28 cellular contexts compared by ENCODE assay signal in the genomic region with DNA sequence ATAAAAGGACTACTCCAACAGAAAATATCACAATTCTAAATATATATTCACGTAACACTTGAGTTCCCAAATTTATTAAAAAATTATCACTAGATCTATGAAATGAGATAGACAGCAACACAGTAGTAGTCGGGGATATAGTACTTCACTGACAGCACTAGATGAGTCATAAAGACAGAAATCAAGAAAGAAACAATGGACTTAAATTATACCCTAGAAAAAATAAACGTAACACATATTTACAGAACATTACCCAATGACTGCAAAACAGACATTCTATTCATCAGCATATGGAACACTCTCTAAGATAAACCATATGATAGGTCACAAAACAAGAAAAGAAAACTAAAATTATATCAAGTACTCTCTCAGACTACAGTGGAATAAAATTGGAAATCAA.
DNase-seq lines count a peak whose midpoint lies in the region; ATAC-seq and TF ChIP-seq lines count a peak whose summit lies in the region.
"Had no signal": no experiment of that assay in that cellular context is flagged by ENCODE, and none has a peak within 500 bp of the region (broad histone marks: within the 10 kb centered on the region; RNA-seq: fewer than 3 reads in every experiment).

No MANE protein-coding gene starts in this region.

- no peak overlapping the region for H2AK5ac ChIP-seq in mesendoderm (ENCODE audit: low read length)

- no peak for TF ChIP-seq CTCF in Calu3 (IDR thresholded peaks at IDR 0.05; ENCODE audit: unreplicated experiment)
- no peak for TF ChIP-seq CTCF in cardiac fibroblast (IDR thresholded peaks at IDR 0.05; ENCODE audit: low read depth, low read length)
- TF ChIP-seq CTCF in foreskin fibroblast (IDR thresholded peaks at IDR 0.05; ENCODE audit: low read depth, low read length): no peak

- H3K4me2 ChIP-seq in mesendoderm (ENCODE audit: low read length): no peak overlapping the region

- H3K23ac ChIP-seq in mesendoderm (ENCODE audit: low read length): no peak overlapping the region

- no peak overlapping the region for H3K18ac ChIP-seq in mesendoderm (ENCODE audit: low read length)

- H4K5ac ChIP-seq in mesendoderm (ENCODE audit: low read length): no peak overlapping the region

- DNase-seq in Calu3 (no peak), OCI-M1 (lab: John Stamatoyannopoulos, UW) (peak; percentile 54), cardiac fibroblast (ENCODE audit: low read depth in 2 of 2) (peak; percentile 11 to 51), foreskin fibroblast (peak; percentile 23 to 66), EL (no peak), mesendoderm (no peak)
- DNase-seq: activated CD4-positive, alpha-beta T cell treated with anti-CD3 and anti-CD28 coated beads for 48 hours; activated CD8-positive, alpha-beta memory T cell treated with anti-CD3 and anti-CD28 coated beads for 24 hours; activated gamma-delta T cell treated with Interleukin-2 at 50 U/mL for 16 hours; body of pancreas; colonic mucosa; DMS79; effector memory CD4-positive, alpha-beta T cell; H9; IMR-90; kidney; natural killer cell; NCI-H1048; NCI-H1694; NCI-H2171; NCI-H510A treated with DMSO at 0.1 percent for 48 hours; RPMI8226; small intestine; stimulated activated CD4-positive, alpha-beta T cell treated with anti-CD3 and anti-CD28 coated beads, Interleukin-1b, Interleukin-23, amount 100 ng/mL, for 48 hours; T-helper 2 cell had no signal

- no peaks in the 10 kb centered on the region for H3K36me3 Mint-ChIP-seq in Calu3 (ENCODE audit: insufficient read depth, unreplicated experiment)
- H3K36me3 Mint-ChIP-seq: natural killer cell had no signal

- CTCF ChIA-PET in Calu3 (lab: Charles Lee): interaction anchor here (0.5 kb wide), 1 partner anchor 457 kb away, joined by 4 read pairs; no protein-coding TSS in a partner anchor

- no peaks in the 10 kb centered on the region for H3K27me3 Mint-ChIP-seq in Calu3 (ENCODE audit: unreplicated experiment)

- H3K4me1 ChIP-seq in mesendoderm (ENCODE audit: control insufficient read depth, low read depth, low read length): no peaks in the 10 kb centered on the region
- H3K4me1 ChIP-seq: body of pancreas, colonic mucosa had no signal

- no peak overlapping the region for H3K56ac ChIP-seq in mesendoderm (ENCODE audit: low read length)

- H3K4me1 Mint-ChIP-seq in Calu3 (ENCODE audit: low read depth, unreplicated experiment): peaks cover 33% of the 10 kb centered on the region
- H3K4me1 Mint-ChIP-seq: natural killer cell had no signal

- H3K36me3 ChIP-seq in mesendoderm (ENCODE audit: control insufficient read depth, insufficient read depth, low read length): no peaks in the 10 kb centered on the region
- H3K36me3 ChIP-seq: colonic mucosa, tibial nerve had no signal

- no TSS peak for BruUV-seq in Calu3 (replicated peaks; lab: Mats Ljungman, UMichigan)

- WGBS in mesendoderm (ENCODE audit: extremely low coverage, insufficient coverage, low lambda C conversion rate): 100% methylated on average over 1 of the region's 3 CpGs

- H3K79me2 ChIP-seq in mesendoderm (ENCODE audit: control insufficient read depth, insufficient read depth, low read length): no peaks in the 10 kb centered on the region

- H2BK5ac ChIP-seq in mesendoderm (ENCODE audit: low read length): no peak overlapping the region

- H3K27ac ChIP-seq in mesendoderm (ENCODE audit: low read depth, low read length): no peak overlapping the region
- H3K27ac ChIP-seq: body of pancreas, colonic mucosa, VCaP had no signal

- H2BK15ac ChIP-seq in mesendoderm (replicated peaks; ENCODE audit: low read depth): no peak overlapping the region

- H4K8ac ChIP-seq in mesendoderm (ENCODE audit: low read depth, low read length): no peak overlapping the region

- peak overlapping the region; percentile 63 for H3K27ac Mint-ChIP-seq in Calu3 (ENCODE audit: unreplicated experiment)
- H3K27ac Mint-ChIP-seq: H9, natural killer cell had no signal

- H3K4me3 ChIP-seq in cardiac fibroblast (replicated peaks in 1 of 2; ENCODE audit: low read depth in 2 of 2, low read length in 2 of 2) (no peak overlapping the region), foreskin fibroblast (ENCODE audit: low read depth in 1 of 2, low read length in 2 of 2) (no peak overlapping the region), mesendoderm (ENCODE audit: low read length) (no peak overlapping the region)
- H3K4me3 ChIP-seq: body of pancreas, colonic mucosa, tibial nerve had no signal

- H3K4me3 Mint-ChIP-seq in Calu3 (ENCODE audit: low read depth, unreplicated experiment): no peak overlapping the region
- H3K4me3 Mint-ChIP-seq: H9, natural killer cell had no signal

- no peak overlapping the region for H3K9ac ChIP-seq in mesendoderm (ENCODE audit: low read length)

- H2BK120ac ChIP-seq in mesendoderm (ENCODE audit: low read depth, low read length): no peak overlapping the region

- peaks cover 10% of the 10 kb centered on the region for H3K9me3 Mint-ChIP-seq in Calu3 (ENCODE audit: low read depth, unreplicated experiment)
- H3K9me3 Mint-ChIP-seq: H9 had no signal

- H3K79me1 ChIP-seq in mesendoderm (ENCODE audit: low read length): no peaks in the 10 kb centered on the region

- H3K27me3 ChIP-seq in mesendoderm (ENCODE audit: insufficient read depth, low read length, poor library complexity): no peaks in the 10 kb centered on the region
- H3K27me3 ChIP-seq: body of pancreas, colonic mucosa, tibial nerve had no signal

- H3K4ac ChIP-seq in mesendoderm (ENCODE audit: low read depth, low read length): no peak overlapping the region

- ATAC-seq in HG03342 (IDR thresholded peaks at IDR 0.05; ENCODE audit: unreplicated experiment): no peak
- ATAC-seq: body of pancreas, natural killer cell had no signal

- intact Hi-C loops in Calu3 (cut with micrococcal nuclease; ENCODE audit: unreplicated experiment): loop anchor here (10.0 kb wide), 2 partner anchors 60 to 80 kb away; no protein-coding TSS in a partner anchor

Comparison
In these comparisons a context has a peak if more than half of its experiments do, and no peak if none do; other contexts are left out.
1. DNase-seq: peak in OCI-M1 (single experiment), cardiac fibroblast (2 of 2) and foreskin fibroblast (2 of 2); none in Calu3 (single experiment), EL (single experiment) and mesendoderm (single experiment).